1 cellular context compared by ENCODE assay signal in genomic region chr3:48661501-48662139, GRCh38.
TF ChIP-seq lines count a peak whose summit lies in the region.

No MANE protein-coding gene starts in this region.

TF ChIP-seq in HepG2, 621 proteins besides CTCF, POLR2A, EP300 and RAD21 (continued from another document and continues in another):
- peak; percentile 21 for TF ChIP-seq ZHX2 (IDR thresholded peaks at IDR 0.05; ENCODE audit: low read depth)
- TF ChIP-seq ZHX2 (CRISPR knock-in tag; IDR thresholded peaks at IDR 0.05; ENCODE audit: borderline replicate concordance) = peak; percentile 100
- TF ChIP-seq SRSF1 (optimal IDR thresholded peaks at IDR 0.05; ENCODE audit: low read depth, low read length) = peak; percentile 93
- TF ChIP-seq MTA1 (CRISPR knock-in tag; IDR thresholded peaks at IDR 0.05; ENCODE audit: borderline replicate concordance) = peak; percentile 90
- TF ChIP-seq ISX (CRISPR knock-in tag; conservative IDR thresholded peaks at IDR 0.05) = peak; percentile 100
- peak; percentile 100 for TF ChIP-seq ZNF256 (CRISPR knock-in tag; conservative IDR thresholded peaks at IDR 0.05)
- TF ChIP-seq LRRFIP1 (CRISPR knock-in tag; conservative IDR thresholded peaks at IDR 0.05) = peak; percentile 99
- peak; percentile 94 for TF ChIP-seq FOSL2 (CRISPR knock-in tag; IDR thresholded peaks at IDR 0.05)
- peak; percentile 81 for TF ChIP-seq HNRNPLL (IDR thresholded peaks at IDR 0.05; ENCODE audit: low read depth, low read length, poor library complexity, severe bottlenecking)
- TF ChIP-seq NFRKB (IDR thresholded peaks at IDR 0.05) = no peak
- no peak for TF ChIP-seq DPF2 (CRISPR knock-in tag; IDR thresholded peaks at IDR 0.05; ENCODE audit: borderline replicate concordance, low read depth)
- peak; percentile 99 for TF ChIP-seq MYNN (CRISPR knock-in tag; IDR thresholded peaks at IDR 0.05; ENCODE audit: low read depth)
- peak; percentile 98 for TF ChIP-seq ZNF672 (CRISPR knock-in tag; IDR thresholded peaks at IDR 0.05)
- no peak for TF ChIP-seq FOXP1 (IDR thresholded peaks at IDR 0.05)
- TF ChIP-seq FOXP1 (CRISPR knock-in tag; IDR thresholded peaks at IDR 0.05) = peak; percentile 87
- TF ChIP-seq NFIC (IDR thresholded peaks at IDR 0.05; ENCODE audit: low read length) = no peak
- TF ChIP-seq TBX3 (IDR thresholded peaks at IDR 0.05; ENCODE audit: borderline replicate concordance) = no peak
- TF ChIP-seq GRHL1 (CRISPR knock-in tag; conservative IDR thresholded peaks at IDR 0.05) = peak; percentile 91
- TF ChIP-seq ZNF773 (CRISPR knock-in tag; IDR thresholded peaks at IDR 0.05; ENCODE audit: borderline replicate concordance) = peak; percentile 100
- TF ChIP-seq HOXA9 (CRISPR knock-in tag; IDR thresholded peaks at IDR 0.05; ENCODE audit: borderline replicate concordance) = peak; percentile 100
- TF ChIP-seq ZNF281 (CRISPR knock-in tag; IDR thresholded peaks at IDR 0.05; ENCODE audit: borderline replicate concordance) = peak; percentile 98
- TF ChIP-seq ZNF34 (CRISPR knock-in tag; IDR thresholded peaks at IDR 0.05; ENCODE audit: borderline replicate concordance) = peak; percentile 93
- TF ChIP-seq ZNF432 (CRISPR knock-in tag; IDR thresholded peaks at IDR 0.05; ENCODE audit: borderline replicate concordance) = peak; percentile 99
- peak; percentile 98 for TF ChIP-seq ZFAT (CRISPR knock-in tag; conservative IDR thresholded peaks at IDR 0.05)
- peak; percentile 100 for TF ChIP-seq ZBTB4 (CRISPR knock-in tag; IDR thresholded peaks at IDR 0.05; ENCODE audit: borderline replicate concordance)
- TF ChIP-seq FOXK1 (CRISPR knock-in tag; IDR thresholded peaks at IDR 0.05; ENCODE audit: borderline replicate concordance, low read depth) = peak; percentile 100
- TF ChIP-seq ZNF576 (CRISPR knock-in tag; IDR thresholded peaks at IDR 0.05) = peak; percentile 98
- TF ChIP-seq ELF1 (CRISPR knock-in tag; IDR thresholded peaks at IDR 0.05) = peak; percentile 88
- peak; percentile 100 for TF ChIP-seq MTF1 (CRISPR knock-in tag; IDR thresholded peaks at IDR 0.05)
- peak; percentile 100 for TF ChIP-seq ZNF605 (CRISPR knock-in tag; IDR thresholded peaks at IDR 0.05)
- TF ChIP-seq MYPOP (CRISPR knock-in tag; IDR thresholded peaks at IDR 0.05) = peak; percentile 99
- peak; percentile 98; the same call in 1 of the 2 replicates for TF ChIP-seq RORA (CRISPR knock-in tag; IDR thresholded peaks at IDR 0.05)
- TF ChIP-seq KAT7 (CRISPR knock-in tag; IDR thresholded peaks at IDR 0.05; ENCODE audit: borderline replicate concordance) = peak; percentile 99
- peak; percentile 86 for TF ChIP-seq ZNF362 (CRISPR knock-in tag; IDR thresholded peaks at IDR 0.05; ENCODE audit: borderline replicate concordance)
- peak; percentile 100 for TF ChIP-seq LBX2 (CRISPR knock-in tag; IDR thresholded peaks at IDR 0.05; ENCODE audit: borderline replicate concordance)
- peak; percentile 100 for TF ChIP-seq KDM5B (CRISPR knock-in tag; IDR thresholded peaks at IDR 0.05; ENCODE audit: borderline replicate concordance)
- TF ChIP-seq TP53 (CRISPR knock-in tag; conservative IDR thresholded peaks at IDR 0.05) = peak; percentile 99
- peak; percentile 96 for TF ChIP-seq RBAK (CRISPR knock-in tag; IDR thresholded peaks at IDR 0.05)
- peak; percentile 95 for TF ChIP-seq PAF1 (CRISPR knock-in tag; IDR thresholded peaks at IDR 0.05)
- no peak for TF ChIP-seq ATM (IDR thresholded peaks at IDR 0.05; ENCODE audit: borderline replicate concordance)
- TF ChIP-seq ZNF30 (CRISPR knock-in tag; IDR thresholded peaks at IDR 0.05) = peak; percentile 100
- TF ChIP-seq ZMAT3 (CRISPR knock-in tag; conservative IDR thresholded peaks at IDR 0.05) = peak; percentile 100
- peak; percentile 100 for TF ChIP-seq MXD4 (CRISPR knock-in tag; IDR thresholded peaks at IDR 0.05)
- TF ChIP-seq SMC3 (IDR thresholded peaks at IDR 0.05; ENCODE audit: low read length) = no peak
- peak; percentile 96 for TF ChIP-seq BCL6 (CRISPR knock-in tag; IDR thresholded peaks at IDR 0.05)
- peak; percentile 100 for TF ChIP-seq ZNF350 (CRISPR knock-in tag; IDR thresholded peaks at IDR 0.05; ENCODE audit: borderline replicate concordance, low read depth)
- TF ChIP-seq ZNF205 (CRISPR knock-in tag; IDR thresholded peaks at IDR 0.05) = peak; percentile 99
- TF ChIP-seq ZNF333 (CRISPR knock-in tag; IDR thresholded peaks at IDR 0.05; ENCODE audit: borderline replicate concordance) = peak; percentile 100
- no peak for TF ChIP-seq ZNF24 (IDR thresholded peaks at IDR 0.05)
